In the genomic region with DNA sequence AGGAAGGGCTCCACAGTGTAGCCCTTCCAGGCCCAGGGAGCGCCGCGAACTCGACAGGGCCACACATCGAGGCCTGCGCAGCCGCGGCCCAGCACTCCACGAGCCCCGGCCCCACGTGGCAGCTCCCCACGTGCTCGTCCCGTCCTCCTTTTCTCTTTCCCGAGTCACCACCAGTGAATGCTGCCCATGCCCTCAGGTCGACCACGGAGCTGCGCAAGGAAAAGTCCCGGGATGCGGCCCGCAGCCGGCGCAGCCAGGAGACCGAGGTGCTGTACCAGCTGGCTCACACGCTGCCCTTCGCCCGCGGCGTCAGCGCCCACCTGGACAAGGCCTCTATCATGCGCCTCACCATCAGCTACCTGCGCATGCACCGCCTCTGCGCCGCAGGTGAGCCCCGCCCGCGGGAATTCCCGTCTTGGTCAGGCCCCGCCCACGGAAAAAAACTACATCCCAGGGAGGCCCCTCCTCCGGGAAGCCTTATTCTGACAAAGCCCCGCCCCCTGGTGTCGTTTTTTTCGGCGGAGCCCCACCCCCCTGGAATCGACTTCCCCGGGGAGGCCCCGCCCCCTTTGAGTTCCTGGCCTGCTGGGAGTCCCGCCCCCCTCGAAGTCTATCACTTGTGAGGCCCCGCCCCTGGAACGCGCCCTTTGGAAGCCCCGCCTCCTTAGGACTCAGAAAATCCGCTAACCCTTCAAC, we compare ENCODE assay signal across 8 cellular contexts. TPM values are rescaled to one million over a fixed set of nuclear protein-coding genes. Genes with fewer than 3 reads are reported as not detected.
A peak's percentile ranks its signal among the peaks of the same experiment; 100 is the strongest.
DNase-seq lines count a peak whose midpoint lies in the region; ATAC-seq, FAIRE-seq and TF ChIP-seq lines count a peak whose summit lies in the region.
"Had no signal": no experiment of that assay in that cellular context is flagged by ENCODE, and none has a peak within 500 bp of the region (broad histone marks: within the 10 kb centered on the region; RNA-seq: fewer than 3 reads in every experiment).

No MANE protein-coding gene starts in this region.

- peaks cover 22% of the 10 kb centered on the region for H3K9me3 Mint-ChIP-seq in HFFc6

- no peaks in the 10 kb centered on the region for H3K36me3 ChIP-seq in kidney (ENCODE audit: control insufficient read depth in 1 of 2, insufficient read depth in 2 of 2, low read length in 2 of 2)

- no peak for FAIRE-seq in kidney (lab: Jason Lieb, UNC)

- intact Hi-C loops in kidney (cut with DNase I): no loop called here

- peaks cover 26% of the 10 kb centered on the region for H3K36me3 Mint-ChIP-seq in HFFc6 (ENCODE audit: low read depth)

- H3K27ac Mint-ChIP-seq in HFFc6: no peak overlapping the region
- H3K27ac Mint-ChIP-seq: T-helper 17 cell had no signal

- no peak overlapping the region for H3K9ac ChIP-seq in kidney (ENCODE audit: low read length in 2 of 2)

- no peak overlapping the region for H3K4me3 Mint-ChIP-seq in HFFc6
- H3K4me3 Mint-ChIP-seq: T-helper 17 cell had no signal

- peaks cover 16% of the 10 kb centered on the region for H3K4me1 Mint-ChIP-seq in HFFc6 (ENCODE audit: low read depth)

- no peaks in the 10 kb centered on the region for H3K9me3 ChIP-seq in kidney (ENCODE audit: control insufficient read depth in 1 of 2, low read length in 2 of 2)

- H3K4me3 ChIP-seq in cardiac fibroblast (replicated peaks in 1 of 2; ENCODE audit: low read depth in 2 of 2, low read length in 2 of 2) (no peak overlapping the region), kidney (ENCODE audit: low read length in 2 of 2) (no peak overlapping the region)

- no peak for ATAC-seq in HG03520 (IDR thresholded peaks at IDR 0.05; ENCODE audit: unreplicated experiment)
- ATAC-seq: T-helper 17 cell had no signal

- H3K27me3 Mint-ChIP-seq in HFFc6 (ENCODE audit: insufficient read depth): peaks cover 1% of the 10 kb centered on the region; the same call in 1 of the 2 replicates

- TF ChIP-seq CTCF in cardiac fibroblast (IDR thresholded peaks at IDR 0.05; ENCODE audit: low read depth, low read length): no peak
- no peak for TF ChIP-seq CTCF in kidney (IDR thresholded peaks at IDR 0.05; ENCODE audit: borderline replicate concordance, extremely low read depth, insufficient read depth)
- no peak for TF ChIP-seq CTCF in HFFc6 (IDR thresholded peaks at IDR 0.05)

- DNase-seq in NCI-H187 treated with DMSO at 0.1 percent for 48 hours (lab: John Stamatoyannopoulos, UW) (peak; percentile 59), cardiac fibroblast (ENCODE audit: low read depth in 2 of 2) (peak; percentile 66 to 69), kidney (peak; percentile 93), substantia nigra (lab: John Stamatoyannopoulos, UW) (peak in 6 of 49 donors; percentile 4 to 28 (median 16)), activated gamma-delta T cell treated with Interleukin-2 at 50 U/mL for 16 hours (no peak), HFFc6 (no peak)
- DNase-seq: T-helper 17 cell had no signal

- peak overlapping the region in 1 of 2 donors; percentile 36 for H3K27ac ChIP-seq in kidney (ENCODE audit: low read depth in 2 of 2, low read length in 2 of 2)
- peak overlapping the region; percentile 64 for H3K27ac ChIP-seq in substantia nigra (ENCODE audit: low read depth, low read length, poor library complexity, severe bottlenecking)

- H3K4me1 ChIP-seq in kidney (ENCODE audit: control insufficient read depth in 1 of 2, insufficient read depth in 1 of 2, low read depth in 1 of 2, low read length in 2 of 2): peaks cover 14 to 19% of the 10 kb centered on the region in 2 donors

RNA-seq across cellular contexts. Expression of gene HIF3A, which starts 7.0 kb away (rescaled TPM):
- 40.4 TPM for total RNA-seq in kidney
- 3.3 TPM for polyA plus RNA-seq in kidney (ENCODE audit: insufficient read depth, low read depth, low replicate concordance)
- total RNA-seq in HFFc6 (2021; fragmentation: NEBNext Ultra II Directional; extraction: Animal tissue kit (Norgen Biotek cat#: 25700)): 1 to 10 TPM in 4 of 6 experiments, under 1 TPM in 2; 0.14 to 3.3 (median 2.1) TPM
- total RNA-seq: T-helper 17 cell had no signal

RNA-seq across cellular contexts. Expression of gene PPP5C, which starts 43.0 kb away (rescaled TPM):
- 63.7 TPM for total RNA-seq in kidney
- polyA plus RNA-seq in kidney (ENCODE audit: insufficient read depth, low read depth, low replicate concordance): 54.3 TPM
- total RNA-seq in HFFc6 (2021; fragmentation: NEBNext Ultra II Directional; extraction: Animal tissue kit (Norgen Biotek cat#: 25700)): 10 to 100 TPM; 62.8 to 80.6 (median 76.3) TPM

Comparison
In these comparisons a context has a peak if more than half of its experiments do, and no peak if none do; other contexts are left out.
1. DNase-seq: peak in NCI-H187 treated with DMSO at 0.1 percent for 48 hours (single experiment), cardiac fibroblast (2 of 2) and kidney (single experiment); none in activated gamma-delta T cell treated with Interleukin-2 at 50 U/mL for 16 hours (single experiment) and HFFc6 (single experiment).